ENCODE assay signal across 15 cellular contexts in genomic region chr2:150467641-150467963, GRCh38. TPM values are rescaled to one million over a fixed set of nuclear protein-coding genes. Genes with fewer than 3 reads are reported as not detected.
DNase-seq lines count a peak whose midpoint lies in the region; ATAC-seq and TF ChIP-seq lines count a peak whose summit lies in the region.
"Had no signal": no experiment of that assay in that cellular context is flagged by ENCODE, and none has a peak within 500 bp of the region (broad histone marks: within the 10 kb centered on the region; RNA-seq: fewer than 3 reads in every experiment).

No MANE protein-coding gene starts in this region.

- ATAC-seq in HG03175 (IDR thresholded peaks at IDR 0.05; ENCODE audit: unreplicated experiment) = no peak
- ATAC-seq in GM21786 (IDR thresholded peaks at IDR 0.05; ENCODE audit: unreplicated experiment) = no peak

- peaks cover 38% of the 10 kb centered on the region; the same call in 1 of the 2 replicates for H3F3A ChIP-seq in PC-9 (ENCODE audit: insufficient read depth, low read depth)

- H3K27me3 ChIP-seq in PC-9 (ENCODE audit: insufficient read depth, low read depth) (no peaks in the 10 kb centered on the region), muscle layer of duodenum (ENCODE audit: low read depth, low read length) (no peaks in the 10 kb centered on the region), transverse colon (no peaks in the 10 kb centered on the region)

- BruUV-seq in PC-9 (replicated peaks; lab: Mats Ljungman, UMichigan) = no TSS peak

- in situ Hi-C loops in transverse colon (cut with MboI; ENCODE audit: low pct_ligation_motif_present in 1 of 4, low pct_unique_long_range_greater_than_20kb in 1 of 4, low sequenced_read_pairs in 3 of 4) = no loop called here

- H3K27ac Mint-ChIP-seq in CD14-positive monocyte = peak overlapping the region in 1 of 7 donors; percentile 8
- H3K27ac Mint-ChIP-seq: activated CD4-positive, alpha-beta memory T cell treated with anti-CD3 and anti-CD28 coated beads for 36 hours; activated T-helper 1 cell treated with anti-CD3 and anti-CD28 coated beads, Interleukin-12 subunit alpha, Interleukin-12 subunit beta, Interleukin-2, Interleukin-4 antibody, amounts not matched to agents 30 ng/mL and 10 ng/mL and 1 ng/mL, durations not matched to agents 14 hours and 24 hours and 36 hours had no signal

- H2AFZ ChIP-seq in PC-9 = no peak overlapping the region

- no peaks in the 10 kb centered on the region for H3K4me1 Mint-ChIP-seq in CD14-positive monocyte

- CTCF ChIA-PET in PC-9 (lab: Charles Lee) = no interaction called here

- no peak overlapping the region for H3K4me2 ChIP-seq in PC-9

- H3K27ac ChIP-seq in PC-9 = peak overlapping the region; percentile 51; the same call in 1 of the 2 replicates
- peak overlapping the region; percentile 16 for H3K27ac ChIP-seq in muscle layer of duodenum (ENCODE audit: low read length)
- peak overlapping the region; percentile 60 to 72 (median 66) for H3K27ac ChIP-seq in transverse colon

- peaks cover 0 to 2% (median 0%) of the 10 kb centered on the region in 3 donors for H3K27me3 Mint-ChIP-seq in CD14-positive monocyte (ENCODE audit: low read depth in 3 of 3)

- H3K9me2 ChIP-seq in PC-9 (ENCODE audit: insufficient read depth) = no peaks in the 10 kb centered on the region

- H3K36me3 Mint-ChIP-seq in CD14-positive monocyte = no peaks in the 10 kb centered on the region
- H3K36me3 Mint-ChIP-seq: activated CD4-positive, alpha-beta memory T cell treated with anti-CD3 and anti-CD28 coated beads for 36 hours had no signal

- H3K36me3 ChIP-seq in PC-9 (ENCODE audit: low read depth) (peaks cover 45% of the 10 kb centered on the region), muscle layer of duodenum (ENCODE audit: control insufficient read depth in 1 of 2, insufficient read depth in 2 of 2, low read length in 2 of 2) (peaks cover 30 to 41% of the 10 kb centered on the region in 2 donors), transverse colon (peaks cover 0 to 41% (median 11%) of the 10 kb centered on the region in 4 donors)

- DNase-seq in PC-9 (no peak), choroid plexus epithelial cell (ENCODE audit: low read depth) (peak; percentile 36), transverse colon (no peak), CD14-positive monocyte (ENCODE audit: low spot score) (no peak)
- DNase-seq in central memory CD4-positive, alpha-beta T cell = no peak
- DNase-seq: activated CD4-positive, alpha-beta memory T cell treated with anti-CD3 and anti-CD28 coated beads for 36 hours; cortex of kidney; hippocampal formation; NCI-H1105; NCI-H446 treated with DMSO at 0.1 percent for 48 hours; stimulated activated CD4-positive, alpha-beta T cell treated with anti-CD3 and anti-CD28 coated beads, Interleukin-4, amount 100 ng/mL, for 24 hours had no signal

- H3K4me1 ChIP-seq in PC-9 (replicated peaks; ENCODE audit: insufficient read depth) (peaks cover 19% of the 10 kb centered on the region; the same call in 1 of the 2 replicates), muscle layer of duodenum (ENCODE audit: control insufficient read depth in 1 of 2, insufficient read depth in 2 of 2, low read length in 2 of 2) (peaks cover 0 to 11% of the 10 kb centered on the region in 2 donors), transverse colon (peaks cover 0 to 34% (median 9%) of the 10 kb centered on the region in 4 donors)

- H3K9me3 ChIP-seq in PC-9 (ENCODE audit: insufficient read depth, low read depth) (no peaks in the 10 kb centered on the region), muscle layer of duodenum (ENCODE audit: control insufficient read depth in 1 of 2, low read length in 2 of 2) (no peaks in the 10 kb centered on the region), transverse colon (no peaks in the 10 kb centered on the region)

- no peak for TF ChIP-seq CTCF in PC-9 (conservative IDR thresholded peaks at IDR 0.05)
- no peak for TF ChIP-seq CTCF in choroid plexus epithelial cell (conservative IDR thresholded peaks at IDR 0.05; ENCODE audit: low read depth, low read length)
- TF ChIP-seq CTCF in transverse colon (IDR thresholded peaks at IDR 0.05) = no peak
- no peak for TF ChIP-seq CTCF in CD14-positive monocyte (IDR thresholded peaks at IDR 0.05)

- POLR2A ChIA-PET in PC-9 (lab: Charles Lee; ENCODE audit: unreplicated experiment) = no interaction called here

- H3K9me3 Mint-ChIP-seq in CD14-positive monocyte = peaks cover 0 to 1% (median 0%) of the 10 kb centered on the region in 7 donors
- H3K9me3 Mint-ChIP-seq: activated CD4-positive, alpha-beta memory T cell treated with anti-CD3 and anti-CD28 coated beads for 36 hours; activated T-helper 1 cell treated with anti-CD3 and anti-CD28 coated beads, Interleukin-12 subunit alpha, Interleukin-12 subunit beta, Interleukin-2, Interleukin-4 antibody, amounts not matched to agents 30 ng/mL and 10 ng/mL and 1 ng/mL, durations not matched to agents 14 hours and 24 hours and 36 hours had no signal

- intact Hi-C loops in PC-9 (cut with micrococcal nuclease; ENCODE audit: unreplicated experiment) (no loop called here), transverse colon (cut with DNase I; ENCODE audit: low total_unique reads) (no loop called here), CD14-positive monocyte (cut with micrococcal nuclease) (no loop called here)

- no peak overlapping the region for H3K4me3 ChIP-seq in PC-9
- H3K4me3 ChIP-seq in choroid plexus epithelial cell (ENCODE audit: low read depth, low read length) = no peak overlapping the region
- no peak overlapping the region for H3K4me3 ChIP-seq in muscle layer of duodenum (ENCODE audit: low read depth in 1 of 2, low read length in 2 of 2)
- H3K4me3 ChIP-seq in transverse colon = no peak overlapping the region

- peaks cover 31% of the 10 kb centered on the region for H3K79me2 ChIP-seq in PC-9 (ENCODE audit: low read depth)

- WGBS in transverse colon (ENCODE audit: low coverage in 1 of 2), 2 donors = 79% methylated on average over 2 of the region's 2 CpGs; no CpG with 5 or more reads in 1 of the 2 donors

- H4K20me1 ChIP-seq in PC-9 (ENCODE audit: insufficient read depth) = peaks cover 5% of the 10 kb centered on the region; the same call in 1 of the 2 replicates

- H3K4me3 Mint-ChIP-seq in CD14-positive monocyte = no peak overlapping the region
- H3K4me3 Mint-ChIP-seq: activated CD4-positive, alpha-beta memory T cell treated with anti-CD3 and anti-CD28 coated beads for 36 hours; activated T-helper 1 cell treated with anti-CD3 and anti-CD28 coated beads, Interleukin-12 subunit alpha, Interleukin-12 subunit beta, Interleukin-2, Interleukin-4 antibody, amounts not matched to agents 30 ng/mL and 10 ng/mL and 1 ng/mL, durations not matched to agents 14 hours and 24 hours and 36 hours had no signal

- TF ChIP-seq POLR2A in transverse colon (IDR thresholded peaks at IDR 0.05) = no peak

- TF ChIP-seq EP300 in transverse colon (IDR thresholded peaks at IDR 0.05; ENCODE audit: low read depth) = no peak

RNA-seq across cellular contexts. Expression of gene RND3, which starts 19.9 kb away (rescaled TPM):
- 72.9 and 99.1 TPM in 2 replicates for total RNA-seq in PC-9 (2021)
- 10 to 100 TPM; 16.5 to 54.6 (median 46.1) TPM for total RNA-seq in transverse colon
- not detected for polyA plus RNA-seq in CD14-positive monocyte
- total RNA-seq: activated CD4-positive, alpha-beta memory T cell treated with anti-CD3 and anti-CD28 coated beads for 36 hours; activated T-helper 1 cell treated with anti-CD3 and anti-CD28 coated beads, Interleukin-12 subunit alpha, Interleukin-12 subunit beta, Interleukin-2, Interleukin-4 antibody, amounts not matched to agents 30 ng/mL and 10 ng/mL and 1 ng/mL, durations not matched to agents 14 hours and 24 hours and 36 hours had no signal

Comparison
In these comparisons a context has a peak if more than half of its experiments do, and no peak if none do; other contexts are left out.
1. H3K27ac ChIP-seq: peak in every context shown above with its lines; median percentile 66 in transverse colon; 51 in PC-9; 16 in muscle layer of duodenum.